Comparison of ENCODE assay signal across 1 cellular context in genomic region chr21:42769820-42770716, GRCh38.
TF ChIP-seq lines count a peak whose summit lies in the region.

No MANE protein-coding gene starts in this region.

TF ChIP-seq in H1, 55 proteins besides CTCF, POLR2A, EP300 and RAD21:
- TF ChIP-seq KDM4A (IDR thresholded peaks at IDR 0.05; ENCODE audit: low read depth, low read length, severe bottlenecking) (no peak), ASH2L (IDR thresholded peaks at IDR 0.05; ENCODE audit: low read length) (no peak), KDM1A (IDR thresholded peaks at IDR 0.05; ENCODE audit: borderline replicate concordance, low read length) (no peak), TAF7 (optimal IDR thresholded peaks at IDR 0.05; ENCODE audit: borderline replicate concordance, low read depth, low read length) (no peak), SIX5 (IDR thresholded peaks at IDR 0.05; ENCODE audit: low read depth, low read length) (no peak), CBX8 (IDR thresholded peaks at IDR 0.05; ENCODE audit: borderline replicate concordance, low read depth, low read length) (no peak), PHF8 (conservative IDR thresholded peaks at IDR 0.05; ENCODE audit: low read depth, low read length) (no peak), RXRA (IDR thresholded peaks at IDR 0.05; ENCODE audit: insufficient read depth, low read depth, low read length) (no peak), USF2 (IDR thresholded peaks at IDR 0.05; ENCODE audit: low read length) (no peak), MAX (IDR thresholded peaks at IDR 0.05) (no peak), ATF2 (IDR thresholded peaks at IDR 0.05; ENCODE audit: low read length) (no peak), CHD7 (IDR thresholded peaks at IDR 0.05; ENCODE audit: insufficient replicate concordance, low read length) (no peak), EZH2 (IDR thresholded peaks at IDR 0.05; ENCODE audit: low read depth, low read length, severe bottlenecking) (no peak), BRCA1 (IDR thresholded peaks at IDR 0.05; ENCODE audit: low read depth, low read length) (no peak), POU5F1 (IDR thresholded peaks at IDR 0.05; ENCODE audit: low read depth, low read length) (no peak), BCL11A (IDR thresholded peaks at IDR 0.05; ENCODE audit: low read depth in 2 of 2, low read length in 2 of 2) (no peak), YY1 (IDR thresholded peaks at IDR 0.05; ENCODE audit: low read depth, low read length) (no peak)
